ENCODE assay signal across 8 cellular contexts in the genomic region with DNA sequence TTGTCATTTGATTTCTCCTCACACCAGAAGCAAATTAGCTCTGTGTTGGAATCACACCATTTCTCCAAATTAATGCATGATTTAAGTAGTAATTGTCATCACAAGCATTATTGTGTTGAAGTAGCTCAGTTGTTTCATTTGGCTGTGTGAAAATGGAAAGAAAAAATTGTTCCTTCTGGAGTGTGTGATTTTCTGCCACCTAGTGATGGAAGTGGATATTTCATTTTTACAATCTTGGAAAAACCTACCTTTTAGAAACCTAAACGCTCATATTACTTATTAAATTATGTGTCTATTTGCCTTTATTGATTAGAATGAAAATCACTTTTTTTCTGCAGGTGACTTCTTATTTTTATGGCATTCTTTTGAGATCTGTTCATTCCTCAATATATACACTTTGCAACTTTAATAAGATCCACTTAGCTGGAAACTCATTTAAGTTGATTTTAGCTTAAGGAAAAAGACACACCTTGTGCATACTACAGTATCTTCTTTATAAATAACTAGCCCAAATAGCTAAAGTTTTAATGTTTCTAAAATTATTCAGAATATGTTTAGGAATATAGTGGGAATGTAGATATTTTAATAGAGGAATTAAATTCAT. TPM values are rescaled to one million over a fixed set of nuclear protein-coding genes. Genes with fewer than 3 reads are reported as not detected.
DNase-seq lines count a peak whose midpoint lies in the region; ATAC-seq and TF ChIP-seq lines count a peak whose summit lies in the region.

No MANE protein-coding gene starts in this region.

- peak; percentile 42 for DNase-seq in DMS53 treated with DMSO at 0.1 percent for 48 hours (lab: John Stamatoyannopoulos, UW; ENCODE audit: unreplicated experiment)
- DNase-seq in HCT116 (ENCODE audit: low read depth, low spot score), result no peak
- peak; percentile 2 for DNase-seq in Panc1 (ENCODE audit: low read depth, low spot score)
- peak; percentile 26 for DNase-seq in fibroblast of the aortic adventitia (ENCODE audit: low read depth)
- DNase-seq in superior temporal gyrus (ENCODE audit: extremely low spot score), result peak; percentile 88
- no peak for DNase-seq in central memory CD4-positive, alpha-beta T cell
- no peak for DNase-seq in activated CD4-positive, alpha-beta memory T cell treated with anti-CD3 and anti-CD28 coated beads for 36 hours
- DNase-seq in cortex of kidney (lab: John Stamatoyannopoulos, UW), result no peak

- H3K4me3 ChIP-seq in HCT116 (replicated peaks in 1 of 2; ENCODE audit: low read depth in 1 of 2, low read length in 2 of 2) (no peak overlapping the region), Panc1 (ENCODE audit: low read depth in 2 of 2, low read length in 2 of 2) (no peak overlapping the region), fibroblast of the aortic adventitia (ENCODE audit: low read depth, low read length) (no peak overlapping the region)

- RAD21 ChIA-PET in HCT116 (lab: Charles Lee; ENCODE audit: low non-redundant PET in 1 of 2, low total read pairs in 2 of 2, uncharacterized antibody in 2 of 2, unreplicated experiment in 2 of 2), result interaction anchor here in 1 of 2 experiments (0.6 kb wide), 1 partner anchor 243 kb away, joined by 4 read pairs; no protein-coding TSS in a partner anchor

- ATAC-seq in HCT116 (no peak), Panc1 (no peak)

- H3K27ac Mint-ChIP-seq in activated CD4-positive, alpha-beta memory T cell treated with anti-CD3 and anti-CD28 coated beads for 36 hours, result no peak overlapping the region

- CTCF ChIA-PET in HCT116 (lab: Charles Lee) (interaction anchor here (0.5 to 1.7 kb wide), 7 partner anchors 16 to 664 kb away, joined by 3 to 7 read pairs (median 3); no protein-coding TSS in a partner anchor), Panc1 (lab: Charles Lee) (interaction anchor here (0.5 kb wide), 2 partner anchors 339 to 686 kb away, joined by 3 read pairs; no protein-coding TSS in a partner anchor)
- CTCF ChIA-PET in activated CD4-positive, alpha-beta memory T cell treated with anti-CD3 and anti-CD28 coated beads for 36 hours (lab: Charles Lee), result interaction anchor here (0.6 to 1.8 kb wide), 11 partner anchors 10 to 754 kb away, joined by 3 to 4 read pairs (median 3); a partner anchor contains a TSS

- H3K4me1 Mint-ChIP-seq in activated CD4-positive, alpha-beta memory T cell treated with anti-CD3 and anti-CD28 coated beads for 36 hours (ENCODE audit: low read depth), result no peaks in the 10 kb centered on the region

- no peaks in the 10 kb centered on the region for H3K36me3 ChIP-seq in HCT116 (ENCODE audit: control insufficient read depth in 1 of 2, insufficient read depth in 2 of 2, low read length in 2 of 2)
- H3K36me3 ChIP-seq in Panc1 (ENCODE audit: control insufficient read depth, insufficient read depth, low read length), result no peaks in the 10 kb centered on the region

- in situ Hi-C loops in Panc1 (cut with HindIII; ENCODE audit: low pct_unique_long_range_greater_than_20kb, low sequenced_read_pairs), result no loop called here

- no peak overlapping the region for H3K4me3 Mint-ChIP-seq in activated CD4-positive, alpha-beta memory T cell treated with anti-CD3 and anti-CD28 coated beads for 36 hours

- H3K27ac ChIP-seq in HCT116 (ENCODE audit: low read depth, low read length) (no peak overlapping the region), Panc1 (ENCODE audit: low read length) (no peak overlapping the region)

- no peaks in the 10 kb centered on the region for H3K9me2 ChIP-seq in HCT116 (ENCODE audit: insufficient read depth)

- peak; percentile 23 to 66 (median 38); a peak in 3 of 6 replicates for TF ChIP-seq CTCF in HCT116 (IDR thresholded peaks at IDR 0.05 in 2 of 3, conservative IDR thresholded peaks at IDR 0.05 in 1 of 3; ENCODE audit: borderline replicate concordance in 1 of 3, insufficient read depth in 1 of 3, low read depth in 2 of 3, low read length in 2 of 3)
- peak; percentile 71; the same call in 1 of the 2 replicates for TF ChIP-seq CTCF in Panc1 (IDR thresholded peaks at IDR 0.05)
- peak; percentile 60 for TF ChIP-seq CTCF in fibroblast of the aortic adventitia (IDR thresholded peaks at IDR 0.05; ENCODE audit: insufficient read depth, low read length)

- H3K79me2 ChIP-seq in HCT116 (ENCODE audit: insufficient read depth, low read length), result no peaks in the 10 kb centered on the region

- no peak overlapping the region for H3K9ac ChIP-seq in HCT116 (ENCODE audit: low read length)

- no peak for TF ChIP-seq POLR2A in HCT116 (IDR thresholded peaks at IDR 0.05; ENCODE audit: borderline replicate concordance, extremely low read depth, insufficient read depth, insufficient read length)

- POLR2A ChIA-PET in HCT116 (lab: Charles Lee) (no interaction called here), Panc1 (lab: Charles Lee) (no interaction called here)
- POLR2A ChIA-PET in activated CD4-positive, alpha-beta memory T cell treated with anti-CD3 and anti-CD28 coated beads for 36 hours (lab: Charles Lee), result no interaction called here

- H3K9me3 Mint-ChIP-seq in activated CD4-positive, alpha-beta memory T cell treated with anti-CD3 and anti-CD28 coated beads for 36 hours, result no peaks in the 10 kb centered on the region

- no peaks in the 10 kb centered on the region for H3K27me3 Mint-ChIP-seq in activated CD4-positive, alpha-beta memory T cell treated with anti-CD3 and anti-CD28 coated beads for 36 hours

- no peaks in the 10 kb centered on the region for H3K36me3 Mint-ChIP-seq in activated CD4-positive, alpha-beta memory T cell treated with anti-CD3 and anti-CD28 coated beads for 36 hours

- TF ChIP-seq RAD21 in HCT116 (IDR thresholded peaks at IDR 0.05; ENCODE audit: low read depth), result peak; percentile 57

- no peaks in the 10 kb centered on the region for H4K20me1 ChIP-seq in HCT116 (ENCODE audit: insufficient read depth)

- H2AFZ ChIP-seq in HCT116 (ENCODE audit: low read depth, low read length, poor library complexity, severe bottlenecking), result no peak overlapping the region

- intact Hi-C loops in HCT116 (cut with micrococcal nuclease) (loop anchor here (1.0 to 2.0 kb wide), 2 partner anchors 373 to 663 kb away; no protein-coding TSS in a partner anchor), Panc1 (cut with micrococcal nuclease; ENCODE audit: unreplicated experiment) (loop anchor here (10.0 kb wide), 1 partner anchor 375 kb away; no protein-coding TSS in a partner anchor)
- intact Hi-C loops in activated CD4-positive, alpha-beta memory T cell treated with anti-CD3 and anti-CD28 coated beads for 36 hours (cut with micrococcal nuclease), result loop anchor here (1.0 kb wide), 1 partner anchor 372 kb away; no protein-coding TSS in a partner anchor

- H3K4me1 ChIP-seq in HCT116 (ENCODE audit: control insufficient read depth in 1 of 2, insufficient read depth in 2 of 2, low read length in 2 of 2) (no peaks in the 10 kb centered on the region), Panc1 (ENCODE audit: control insufficient read depth, insufficient read depth, low read length) (no peaks in the 10 kb centered on the region)

- H3K27me3 ChIP-seq in HCT116 (ENCODE audit: insufficient read depth, low read length), result no peaks in the 10 kb centered on the region
- H3K27me3 ChIP-seq in Panc1 (ENCODE audit: control insufficient read depth, insufficient read depth, low read length), result no peaks in the 10 kb centered on the region; the same call in 1 of the 2 replicates

- H3K9me3 ChIP-seq in HCT116 (ENCODE audit: control insufficient read depth in 1 of 2, insufficient read depth in 1 of 2, low read depth in 1 of 2, low read length in 2 of 2) (no peaks in the 10 kb centered on the region), Panc1 (ENCODE audit: control insufficient read depth, insufficient read depth, low read depth, low read length) (no peaks in the 10 kb centered on the region)

- H3K4me2 ChIP-seq in HCT116 (ENCODE audit: low read length), result no peak overlapping the region

- BruUV-seq in HCT116 (replicated peaks; lab: Mats Ljungman, UMichigan) (no TSS peak), Panc1 (replicated peaks; lab: Mats Ljungman, UMichigan) (no TSS peak)

TF ChIP-seq in HCT116, 20 proteins besides CTCF, POLR2A, EP300 and RAD21 (continues in another document):
- no peak for TF ChIP-seq YY1 (IDR thresholded peaks at IDR 0.05; ENCODE audit: extremely low read depth, insufficient replicate concordance, low read depth, low read length)
- no peak for TF ChIP-seq TCF7L2 (IDR thresholded peaks at IDR 0.05; ENCODE audit: borderline replicate concordance, extremely low read depth, insufficient read depth, insufficient read length)
- no peak for TF ChIP-seq EZH2phosphoT487 (IDR thresholded peaks at IDR 0.05; ENCODE audit: borderline replicate concordance)
- TF ChIP-seq, protein P1, sequence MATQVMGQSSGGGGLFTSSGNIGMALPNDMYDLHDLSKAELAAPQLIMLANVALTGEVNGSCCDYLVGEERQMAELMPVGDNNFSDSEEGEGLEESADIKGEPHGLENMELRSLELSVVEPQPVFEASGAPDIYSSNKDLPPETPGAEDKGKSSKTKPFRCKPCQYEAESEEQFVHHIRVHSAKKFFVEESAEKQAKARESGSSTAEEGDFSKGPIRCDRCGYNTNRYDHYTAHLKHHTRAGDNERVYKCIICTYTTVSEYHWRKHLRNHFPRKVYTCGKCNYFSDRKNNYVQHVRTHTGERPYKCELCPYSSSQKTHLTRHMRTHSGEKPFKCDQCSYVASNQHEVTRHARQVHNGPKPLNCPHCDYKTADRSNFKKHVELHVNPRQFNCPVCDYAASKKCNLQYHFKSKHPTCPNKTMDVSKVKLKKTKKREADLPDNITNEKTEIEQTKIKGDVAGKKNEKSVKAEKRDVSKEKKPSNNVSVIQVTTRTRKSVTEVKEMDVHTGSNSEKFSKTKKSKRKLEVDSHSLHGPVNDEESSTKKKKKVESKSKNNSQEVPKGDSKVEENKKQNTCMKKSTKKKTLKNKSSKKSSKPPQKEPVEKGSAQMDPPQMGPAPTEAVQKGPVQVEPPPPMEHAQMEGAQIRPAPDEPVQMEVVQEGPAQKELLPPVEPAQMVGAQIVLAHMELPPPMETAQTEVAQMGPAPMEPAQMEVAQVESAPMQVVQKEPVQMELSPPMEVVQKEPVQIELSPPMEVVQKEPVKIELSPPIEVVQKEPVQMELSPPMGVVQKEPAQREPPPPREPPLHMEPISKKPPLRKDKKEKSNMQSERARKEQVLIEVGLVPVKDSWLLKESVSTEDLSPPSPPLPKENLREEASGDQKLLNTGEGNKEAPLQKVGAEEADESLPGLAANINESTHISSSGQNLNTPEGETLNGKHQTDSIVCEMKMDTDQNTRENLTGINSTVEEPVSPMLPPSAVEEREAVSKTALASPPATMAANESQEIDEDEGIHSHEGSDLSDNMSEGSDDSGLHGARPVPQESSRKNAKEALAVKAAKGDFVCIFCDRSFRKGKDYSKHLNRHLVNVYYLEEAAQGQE (IDR thresholded peaks at IDR 0.05; ENCODE audit: low read depth), result no peak
- no peak for TF ChIP-seq ELF1 (IDR thresholded peaks at IDR 0.05; ENCODE audit: borderline replicate concordance, low read depth)
- TF ChIP-seq SIN3A (IDR thresholded peaks at IDR 0.05; ENCODE audit: low read depth), result no peak
- no peak for TF ChIP-seq EZH2 (IDR thresholded peaks at IDR 0.05)

RNA-seq across cellular contexts. Expression of a gene that starts 50.0 kb away (rescaled TPM):
- total RNA-seq in HCT116 (2021; ENCODE audit: unreplicated experiment), result 114 TPM
- polyA plus RNA-seq in HCT116 (2012), result 96.5 and 135 TPM in 2 replicates
- 138 TPM for total RNA-seq in Panc1 (2021; ENCODE audit: unreplicated experiment)
- polyA plus RNA-seq in Panc1 (2012; ENCODE audit: insufficient read length), result 161 TPM
- total RNA-seq in fibroblast of the aortic adventitia (ENCODE audit: low replicate concordance), result 21.7 and 135 TPM in 2 replicates
- 100 to 1,000 TPM; 219 to 220 TPM for total RNA-seq in activated CD4-positive, alpha-beta memory T cell treated with anti-CD3 and anti-CD28 coated beads for 36 hours

Comparison
In these comparisons a context has a peak if more than half of its experiments do, and no peak if none do; other contexts are left out.
1. DNase-seq: peak in DMS53 treated with DMSO at 0.1 percent for 48 hours (single experiment), Panc1 (single experiment), fibroblast of the aortic adventitia (single experiment) and superior temporal gyrus (single experiment); none in HCT116 (single experiment), central memory CD4-positive, alpha-beta T cell (single experiment), activated CD4-positive, alpha-beta memory T cell treated with anti-CD3 and anti-CD28 coated beads for 36 hours (single experiment) and cortex of kidney (single experiment).
2. Peak in every context shown above with its lines, with median percentiles within 50 percentile points of each other: CTCF ChIP-seq.